In genomic region chr5:14208071-14209021, GRCh38 we compare ENCODE assay signal across 8 cellular contexts.
A peak's percentile ranks its signal among the peaks of the same experiment; 100 is the strongest.
DNase-seq lines count a peak whose midpoint lies in the region; ATAC-seq and TF ChIP-seq lines count a peak whose summit lies in the region.

No MANE protein-coding gene starts in this region.

- H3K36me3 Mint-ChIP-seq in activated T-helper 1 cell treated with anti-CD3 and anti-CD28 coated beads, Interleukin-12 subunit alpha, Interleukin-12 subunit beta, Interleukin-2, Interleukin-4 antibody, amounts not matched to agents 30 ng/mL and 10 ng/mL and 1 ng/mL, durations not matched to agents 14 hours and 24 hours and 36 hours (ENCODE audit: low read depth): no peaks in the 10 kb centered on the region
- H3K36me3 Mint-ChIP-seq in naive B cell: no peaks in the 10 kb centered on the region

- no peak overlapping the region for H3K4me3 Mint-ChIP-seq in activated T-helper 1 cell treated with anti-CD3 and anti-CD28 coated beads, Interleukin-12 subunit alpha, Interleukin-12 subunit beta, Interleukin-2, Interleukin-4 antibody, amounts not matched to agents 30 ng/mL and 10 ng/mL and 1 ng/mL, durations not matched to agents 14 hours and 24 hours and 36 hours
- H3K4me3 Mint-ChIP-seq in naive B cell: peak overlapping the region in 6 of 8 donors; percentile 13 to 61 (median 38)

- peak; percentile 6; the same call in 1 of the 2 replicates for TF ChIP-seq CTCF in C4-2B (conservative IDR thresholded peaks at IDR 0.05)
- TF ChIP-seq CTCF in omental fat pad (IDR thresholded peaks at IDR 0.05): no peak

- peaks cover 54% of the 10 kb centered on the region for H3K4me1 Mint-ChIP-seq in activated T-helper 1 cell treated with anti-CD3 and anti-CD28 coated beads, Interleukin-12 subunit alpha, Interleukin-12 subunit beta, Interleukin-2, Interleukin-4 antibody, amounts not matched to agents 30 ng/mL and 10 ng/mL and 1 ng/mL, durations not matched to agents 14 hours and 24 hours and 36 hours (ENCODE audit: low read depth)
- H3K4me1 Mint-ChIP-seq in naive B cell: peaks cover 65 to 93% (median 78%) of the 10 kb centered on the region in 3 donors

- H3K27ac ChIP-seq in C4-2B: no peak overlapping the region

- ATAC-seq in GM19372 (IDR thresholded peaks at IDR 0.05; ENCODE audit: low read depth, unreplicated experiment) (peak; percentile 45), HG03432 (IDR thresholded peaks at IDR 0.05; ENCODE audit: unreplicated experiment) (peak; percentile 66), naive B cell (ENCODE audit: low read depth in 2 of 2) (peak; percentile 10 to 29), omental fat pad (ENCODE audit: low FRiP score) (no peak)

- DNase-seq in activated T-helper 1 cell treated with anti-CD3 and anti-CD28 coated beads, Interleukin-12 subunit alpha, Interleukin-12 subunit beta, Interleukin-2, Interleukin-4 antibody, amounts not matched to agents 30 ng/mL and 10 ng/mL and 1 ng/mL, durations not matched to agents 14 hours and 24 hours and 36 hours (ENCODE audit: low spot score): no peak
- DNase-seq in naive B cell: no peak
- DNase-seq in activated T-cell treated with anti-CD3 and anti-CD28 coated beads, Interleukin-2, amount 50 U/mL, for 1 hour: no peak
- DNase-seq in NCI-H146 treated with DMSO at 0.1 percent for 48 hours (lab: John Stamatoyannopoulos, UW; ENCODE audit: unreplicated experiment): no peak
- DNase-seq in omental fat pad (ENCODE audit: low spot score): no peak

- H3K9me3 Mint-ChIP-seq in activated T-helper 1 cell treated with anti-CD3 and anti-CD28 coated beads, Interleukin-12 subunit alpha, Interleukin-12 subunit beta, Interleukin-2, Interleukin-4 antibody, amounts not matched to agents 30 ng/mL and 10 ng/mL and 1 ng/mL, durations not matched to agents 14 hours and 24 hours and 36 hours: no peaks in the 10 kb centered on the region
- peaks cover 0 to 2% (median 0%) of the 10 kb centered on the region in 7 donors for H3K9me3 Mint-ChIP-seq in naive B cell

- H3K27ac Mint-ChIP-seq in activated T-helper 1 cell treated with anti-CD3 and anti-CD28 coated beads, Interleukin-12 subunit alpha, Interleukin-12 subunit beta, Interleukin-2, Interleukin-4 antibody, amounts not matched to agents 30 ng/mL and 10 ng/mL and 1 ng/mL, durations not matched to agents 14 hours and 24 hours and 36 hours: peak overlapping the region; percentile 55
- peak overlapping the region; percentile 23 to 93 (median 54) for H3K27ac Mint-ChIP-seq in naive B cell

- intact Hi-C loops in activated T-helper 1 cell treated with anti-CD3 and anti-CD28 coated beads, Interleukin-12 subunit alpha, Interleukin-12 subunit beta, Interleukin-2, Interleukin-4 antibody, amounts not matched to agents 30 ng/mL and 10 ng/mL and 1 ng/mL, durations not matched to agents 14 hours and 24 hours and 36 hours (cut with micrococcal nuclease): loop anchor here (2.0 kb wide), 1 partner anchor 66 kb away; the partner anchor contains the start of gene TRIO

- H3K27me3 Mint-ChIP-seq in activated T-helper 1 cell treated with anti-CD3 and anti-CD28 coated beads, Interleukin-12 subunit alpha, Interleukin-12 subunit beta, Interleukin-2, Interleukin-4 antibody, amounts not matched to agents 30 ng/mL and 10 ng/mL and 1 ng/mL, durations not matched to agents 14 hours and 24 hours and 36 hours (ENCODE audit: insufficient read depth): peaks cover 6% of the 10 kb centered on the region
- H3K27me3 Mint-ChIP-seq in naive B cell: no peaks in the 10 kb centered on the region
